13 cellular contexts compared by ENCODE assay signal in genomic region chr2:23545391-23545790, GRCh38.
DNase-seq lines count a peak whose midpoint lies in the region; ATAC-seq and TF ChIP-seq lines count a peak whose summit lies in the region.
"Had no signal": no experiment of that assay in that cellular context is flagged by ENCODE, and none has a peak within 500 bp of the region (broad histone marks: within the 10 kb centered on the region; RNA-seq: fewer than 3 reads in every experiment).

No MANE protein-coding gene starts in this region.

- TF ChIP-seq CTCF in AG04450 (IDR thresholded peaks at IDR 0.05; ENCODE audit: low read depth, low read length) (0 out of 2 replicates have a peak, but pooled peaks have one; percentile 26), glutamatergic neuron (IDR thresholded peaks at IDR 0.05; ENCODE audit: partially characterized antibody, unreplicated experiment) (no peak)

- peak overlapping the region; percentile 86 for H3K27ac Mint-ChIP-seq in glutamatergic neuron (ENCODE audit: unreplicated experiment)

- CTCF ChIA-PET in AG04450 (lab: Charles Lee), result no interaction called here

- peak overlapping the region; percentile 21 for H3K27ac ChIP-seq in AG04450 (ENCODE audit: low read depth, low read length)
- H3K27ac ChIP-seq: hepatocyte had no signal

- peaks cover 2% of the 10 kb centered on the region for H3K27me3 ChIP-seq in AG04450 (ENCODE audit: control insufficient read depth, insufficient read depth, low read length)

- no peak overlapping the region for H3K4me3 ChIP-seq in AG04450 (ENCODE audit: low read depth, low read length)
- H3K4me3 ChIP-seq: hepatocyte had no signal

- H3K4me3 Mint-ChIP-seq in glutamatergic neuron (ENCODE audit: unreplicated experiment), result no peak overlapping the region
- H3K4me3 Mint-ChIP-seq: activated T-cell treated with anti-CD3 and anti-CD28 coated beads, Interleukin-2, amount 50 U/mL, for 4 hours had no signal

- ATAC-seq in HG03378 (IDR thresholded peaks at IDR 0.05; ENCODE audit: unreplicated experiment), result no peak
- no peak for ATAC-seq in GM21786 (IDR thresholded peaks at IDR 0.05; ENCODE audit: unreplicated experiment)
- ATAC-seq in GM21528 (IDR thresholded peaks at IDR 0.05; ENCODE audit: low FRiP score, unreplicated experiment), result no peak
- no peak for ATAC-seq in GM19324 (IDR thresholded peaks at IDR 0.05; ENCODE audit: low FRiP score, unreplicated experiment)
- ATAC-seq: activated T-cell treated with anti-CD3 and anti-CD28 coated beads, Interleukin-2, amount 50 U/mL, for 4 hours had no signal

- no peaks in the 10 kb centered on the region; the same call in 1 of the 2 replicates for H3K9me3 ChIP-seq in AG04450 (ENCODE audit: control insufficient read depth, insufficient read depth, low read length)

- H3K36me3 Mint-ChIP-seq in glutamatergic neuron (ENCODE audit: unreplicated experiment), result peaks cover 9% of the 10 kb centered on the region

- POLR2A ChIA-PET in AG04450 (lab: Yijun Ruan, JAX), result no interaction called here

- no peak for DNase-seq in AG04450 (ENCODE audit: low read depth, low spot score)
- peak; percentile 63 for DNase-seq in ELR (ENCODE audit: low read depth)
- peak; percentile 15 for DNase-seq in RPMI7951 (ENCODE audit: low read depth)
- DNase-seq in glutamatergic neuron, result no peak
- DNase-seq: activated T-cell treated with anti-CD3 and anti-CD28 coated beads, Interleukin-2, amount 50 U/mL, for 4 hours; DND-41; stimulated activated CD8-positive, alpha-beta memory T cell treated with anti-CD3 and anti-CD28 coated beads, Interleukin-4, amount 100 ng/mL, for 48 hours; T-helper 9 cell had no signal

- H3K4me1 Mint-ChIP-seq in glutamatergic neuron (ENCODE audit: low read depth, unreplicated experiment), result peaks cover 73% of the 10 kb centered on the region

- peaks cover 21% of the 10 kb centered on the region for H3K9me3 Mint-ChIP-seq in glutamatergic neuron (ENCODE audit: unreplicated experiment)
- H3K9me3 Mint-ChIP-seq: activated T-cell treated with anti-CD3 and anti-CD28 coated beads, Interleukin-2, amount 50 U/mL, for 4 hours had no signal

- peaks cover 11% of the 10 kb centered on the region for H3K27me3 Mint-ChIP-seq in glutamatergic neuron (ENCODE audit: unreplicated experiment)

Comparison
In these comparisons a context has a peak if more than half of its experiments do, and no peak if none do; other contexts are left out.
1. DNase-seq: peak in ELR (single experiment) and RPMI7951 (single experiment); none in AG04450 (single experiment) and glutamatergic neuron (single experiment).